26 cellular contexts compared by ENCODE assay signal in the genomic region with DNA sequence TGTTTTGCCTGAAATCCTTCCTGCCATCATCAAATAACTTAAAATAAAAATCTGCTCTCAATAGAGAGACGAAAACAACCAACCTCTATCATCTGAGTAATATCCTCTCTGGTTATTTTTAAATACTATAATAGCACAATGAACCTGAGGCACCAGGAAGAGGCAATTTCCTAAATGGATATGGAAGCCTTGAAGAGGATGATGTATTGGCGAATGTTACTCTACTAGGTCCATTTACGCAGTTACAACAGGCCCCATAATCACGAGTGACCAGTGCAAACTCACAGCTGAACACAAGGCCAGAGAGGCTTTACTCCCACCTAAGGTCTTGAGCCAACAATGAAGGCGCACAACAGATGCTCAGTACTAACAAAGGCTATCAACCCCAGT.
DNase-seq lines count a peak whose midpoint lies in the region; ATAC-seq and TF ChIP-seq lines count a peak whose summit lies in the region.
"Had no signal": no experiment of that assay in that cellular context is flagged by ENCODE, and none has a peak within 500 bp of the region (broad histone marks: within the 10 kb centered on the region; RNA-seq: fewer than 3 reads in every experiment).

No MANE protein-coding gene starts in this region.

- H3K27me3 ChIP-seq in left ventricle myocardium inferior (ENCODE audit: low read depth) (no peaks in the 10 kb centered on the region), testis (no peaks in the 10 kb centered on the region), hepatocyte (no peaks in the 10 kb centered on the region)
- H3K27me3 ChIP-seq: BE2C had no signal

- H3K9me3 ChIP-seq in left ventricle myocardium inferior (replicated peaks) (no peaks in the 10 kb centered on the region), testis (no peaks in the 10 kb centered on the region), hepatocyte (ENCODE audit: low read depth) (no peaks in the 10 kb centered on the region)
- H3K9me3 ChIP-seq: BE2C had no signal

- H3K27ac ChIP-seq in left ventricle myocardium inferior (replicated peaks) (peak overlapping the region; percentile 34), testis (no peak overlapping the region), hepatocyte (no peak overlapping the region)
- H3K27ac ChIP-seq: HL-60, RWPE1 had no signal

- H3K4me3 ChIP-seq in left ventricle myocardium inferior, result no peak overlapping the region
- no peak overlapping the region for H3K4me3 ChIP-seq in testis
- H3K4me3 ChIP-seq in hepatocyte, result no peak overlapping the region
- H3K4me3 ChIP-seq: GM23338 had no signal

- H2AFZ ChIP-seq in hepatocyte, result no peak overlapping the region
- H2AFZ ChIP-seq: GM23338 had no signal

- no peaks in the 10 kb centered on the region for H4K20me1 ChIP-seq in hepatocyte (ENCODE audit: insufficient read depth, poor library complexity, severe bottlenecking)

- no peaks in the 10 kb centered on the region for H3K9me2 ChIP-seq in hepatocyte (replicated peaks; ENCODE audit: insufficient read depth)

- no peak for TF ChIP-seq POLR2A in testis (IDR thresholded peaks at IDR 0.05)

- H3K4me1 ChIP-seq in left ventricle myocardium inferior, result no peaks in the 10 kb centered on the region
- H3K4me1 ChIP-seq in testis, result no peaks in the 10 kb centered on the region
- H3K4me1 ChIP-seq in hepatocyte (ENCODE audit: insufficient read depth), result no peaks in the 10 kb centered on the region
- H3K4me1 ChIP-seq: BE2C had no signal

- ATAC-seq in left ventricle myocardium superior (no peak), HG02885 (IDR thresholded peaks at IDR 0.05; ENCODE audit: poor library complexity, unreplicated experiment) (no peak)
- ATAC-seq: GM23338, Panc1 had no signal

- no peak for DNase-seq in left ventricle myocardium inferior
- DNase-seq in left ventricle myocardium superior, result no peak
- peak; percentile 83 for DNase-seq in dermis blood vessel endothelial cell
- peak; percentile 64 for DNase-seq in glomerular endothelial cell (ENCODE audit: extremely low read depth, low read depth, low spot score)
- DNase-seq in testis, result peak; percentile 26
- no peak for DNase-seq in hepatocyte (ENCODE audit: low spot score)
- DNase-seq in T-helper 2 cell, result no peak
- DNase-seq: 8988T; ACHN; BE2C; CD4-positive, CD25-positive, alpha-beta regulatory T cell; DMS153; HCEC 1CT; Karpas-422; NCI-H1092; NCI-H1417 treated with DMSO at 0.1 percent for 48 hours; NCI-H1694 treated with DMSO at 0.1 percent for 48 hours; NCI-H2081; NCI-H2227 treated with DMSO at 0.1 percent for 48 hours; NCI-H69; SHP77 had no signal

- H3K79me2 ChIP-seq in hepatocyte, result no peaks in the 10 kb centered on the region

- intact Hi-C loops in left ventricle myocardium inferior (cut with micrococcal nuclease) (no loop called here), left ventricle myocardium superior (cut with micrococcal nuclease) (no loop called here), testis (cut with DNase I; ENCODE audit: low total_unique reads) (no loop called here)

- no peak overlapping the region for H3K4me2 ChIP-seq in hepatocyte
- H3K4me2 ChIP-seq: GM23338 had no signal

- TF ChIP-seq CTCF in left ventricle myocardium inferior (IDR thresholded peaks at IDR 0.05; ENCODE audit: borderline replicate concordance) (no peak), testis (IDR thresholded peaks at IDR 0.05) (no peak), hepatocyte (IDR thresholded peaks at IDR 0.05; ENCODE audit: poor library complexity) (no peak)

- H3K36me3 ChIP-seq in left ventricle myocardium inferior (no peaks in the 10 kb centered on the region), testis (ENCODE audit: low read depth, missing control alignments) (no peaks in the 10 kb centered on the region), hepatocyte (replicated peaks; ENCODE audit: insufficient read depth, low read depth) (no peaks in the 10 kb centered on the region)
- H3K36me3 ChIP-seq: BE2C had no signal

- 73 to 74% methylated on average over 5 of the region's 5 CpGs for WGBS in testis, 2 donors
- 94% methylated on average over 5 of the region's 5 CpGs for WGBS in hepatocyte (ENCODE audit: low lambda C conversion rate, missing lambda C conversion rate)

Comparison
In these comparisons a context has a peak if more than half of its experiments do, and no peak if none do; other contexts are left out.
1. DNase-seq: peak in dermis blood vessel endothelial cell (single experiment), glomerular endothelial cell (single experiment) and testis (single experiment); none in left ventricle myocardium inferior (single experiment), left ventricle myocardium superior (single experiment), hepatocyte (single experiment) and T-helper 2 cell (0 of 5).